In the genomic region with DNA sequence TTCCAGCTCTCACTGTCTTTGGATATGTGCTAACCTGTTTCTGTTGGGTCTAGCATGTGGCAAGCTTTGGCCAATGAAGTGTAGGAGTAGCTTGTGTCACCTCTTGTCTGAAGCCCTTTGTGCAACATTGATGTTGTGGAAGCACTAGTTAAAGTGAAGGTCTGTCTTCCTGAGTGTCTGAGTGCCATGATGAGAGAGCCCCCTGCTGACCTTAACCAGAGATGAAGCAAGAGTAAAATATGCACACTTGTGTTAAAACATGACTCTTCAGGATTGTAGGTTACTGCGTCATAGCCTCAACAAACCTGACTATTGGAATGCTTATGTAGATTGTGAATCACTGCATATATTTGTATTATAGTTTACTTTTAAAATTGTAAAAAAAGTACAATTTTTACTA, we compare ENCODE assay signal across 8 cellular contexts.
DNase-seq lines count a peak whose midpoint lies in the region; ATAC-seq and TF ChIP-seq lines count a peak whose summit lies in the region.

No MANE protein-coding gene starts in this region.

- no peak overlapping the region for H3K4me3 Mint-ChIP-seq in activated T-helper 1 cell treated with anti-CD3 and anti-CD28 coated beads, Interleukin-12 subunit alpha, Interleukin-12 subunit beta, Interleukin-2, Interleukin-4 antibody, amounts not matched to agents 30 ng/mL and 10 ng/mL and 1 ng/mL, durations not matched to agents 14 hours and 24 hours and 36 hours

- intact Hi-C loops in activated T-helper 1 cell treated with anti-CD3 and anti-CD28 coated beads, Interleukin-12 subunit alpha, Interleukin-12 subunit beta, Interleukin-2, Interleukin-4 antibody, amounts not matched to agents 30 ng/mL and 10 ng/mL and 1 ng/mL, durations not matched to agents 14 hours and 24 hours and 36 hours (cut with micrococcal nuclease): no loop called here

- H3K27ac Mint-ChIP-seq in activated T-helper 1 cell treated with anti-CD3 and anti-CD28 coated beads, Interleukin-12 subunit alpha, Interleukin-12 subunit beta, Interleukin-2, Interleukin-4 antibody, amounts not matched to agents 30 ng/mL and 10 ng/mL and 1 ng/mL, durations not matched to agents 14 hours and 24 hours and 36 hours: no peak overlapping the region

- ATAC-seq in SK-N-SH treated with all-trans-retinoic acid at 6 μM for 48 hours (peak; percentile 89), GM21786 (IDR thresholded peaks at IDR 0.05; ENCODE audit: unreplicated experiment) (no peak), GM18873 (IDR thresholded peaks at IDR 0.05; ENCODE audit: low FRiP score, unreplicated experiment) (no peak)

- peak; percentile 91 to 95 for DNase-seq in AML-193 (lab: John Stamatoyannopoulos, UW)
- DNase-seq in LoVo (ENCODE audit: low spot score): peak; percentile 5
- peak; percentile 15 for DNase-seq in iPS DF 19.7 (ENCODE audit: low read depth, low spot score)
- DNase-seq in activated T-helper 1 cell treated with anti-CD3 and anti-CD28 coated beads, Interleukin-12 subunit alpha, Interleukin-12 subunit beta, Interleukin-2, Interleukin-4 antibody, amounts not matched to agents 30 ng/mL and 10 ng/mL and 1 ng/mL, durations not matched to agents 14 hours and 24 hours and 36 hours (ENCODE audit: low spot score): no peak
- no peak for DNase-seq in NCI-H2081 treated with DMSO at 0.1 percent for 48 hours (lab: John Stamatoyannopoulos, UW)

- no peaks in the 10 kb centered on the region for H3K9me3 Mint-ChIP-seq in activated T-helper 1 cell treated with anti-CD3 and anti-CD28 coated beads, Interleukin-12 subunit alpha, Interleukin-12 subunit beta, Interleukin-2, Interleukin-4 antibody, amounts not matched to agents 30 ng/mL and 10 ng/mL and 1 ng/mL, durations not matched to agents 14 hours and 24 hours and 36 hours

- H3K27me3 Mint-ChIP-seq in activated T-helper 1 cell treated with anti-CD3 and anti-CD28 coated beads, Interleukin-12 subunit alpha, Interleukin-12 subunit beta, Interleukin-2, Interleukin-4 antibody, amounts not matched to agents 30 ng/mL and 10 ng/mL and 1 ng/mL, durations not matched to agents 14 hours and 24 hours and 36 hours (ENCODE audit: insufficient read depth): no peaks in the 10 kb centered on the region

- H3K36me3 Mint-ChIP-seq in activated T-helper 1 cell treated with anti-CD3 and anti-CD28 coated beads, Interleukin-12 subunit alpha, Interleukin-12 subunit beta, Interleukin-2, Interleukin-4 antibody, amounts not matched to agents 30 ng/mL and 10 ng/mL and 1 ng/mL, durations not matched to agents 14 hours and 24 hours and 36 hours (ENCODE audit: low read depth): no peaks in the 10 kb centered on the region

- no peaks in the 10 kb centered on the region for H3K4me1 Mint-ChIP-seq in activated T-helper 1 cell treated with anti-CD3 and anti-CD28 coated beads, Interleukin-12 subunit alpha, Interleukin-12 subunit beta, Interleukin-2, Interleukin-4 antibody, amounts not matched to agents 30 ng/mL and 10 ng/mL and 1 ng/mL, durations not matched to agents 14 hours and 24 hours and 36 hours (ENCODE audit: low read depth)

TF ChIP-seq in SK-N-SH treated with all-trans-retinoic acid at 6 μM for 48 hours, 23 proteins besides CTCF, POLR2A, EP300 and RAD21:
- no peak for TF ChIP-seq ZFP3 (CRISPR knock-in tag; IDR thresholded peaks at IDR 0.05)
- TF ChIP-seq, protein P1, sequence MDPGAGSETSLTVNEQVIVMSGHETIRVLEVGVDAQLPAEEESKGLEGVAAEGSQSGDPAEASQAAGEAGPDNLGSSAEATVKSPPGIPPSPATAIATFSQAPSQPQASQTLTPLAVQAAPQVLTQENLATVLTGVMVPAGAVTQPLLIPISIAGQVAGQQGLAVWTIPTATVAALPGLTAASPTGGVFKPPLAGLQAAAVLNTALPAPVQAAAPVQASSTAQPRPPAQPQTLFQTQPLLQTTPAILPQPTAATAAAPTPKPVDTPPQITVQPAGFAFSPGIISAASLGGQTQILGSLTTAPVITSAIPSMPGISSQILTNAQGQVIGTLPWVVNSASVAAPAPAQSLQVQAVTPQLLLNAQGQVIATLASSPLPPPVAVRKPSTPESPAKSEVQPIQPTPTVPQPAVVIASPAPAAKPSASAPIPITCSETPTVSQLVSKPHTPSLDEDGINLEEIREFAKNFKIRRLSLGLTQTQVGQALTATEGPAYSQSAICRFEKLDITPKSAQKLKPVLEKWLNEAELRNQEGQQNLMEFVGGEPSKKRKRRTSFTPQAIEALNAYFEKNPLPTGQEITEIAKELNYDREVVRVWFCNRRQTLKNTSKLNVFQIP (CRISPR knock-in tag; IDR thresholded peaks at IDR 0.05; ENCODE audit: borderline replicate concordance, low read depth): no peak
- no peak for TF ChIP-seq ZFP30 (CRISPR knock-in tag; IDR thresholded peaks at IDR 0.05)
- TF ChIP-seq RARB (CRISPR knock-in tag; IDR thresholded peaks at IDR 0.05): no peak
- no peak for TF ChIP-seq ZNF8 (CRISPR knock-in tag; IDR thresholded peaks at IDR 0.05)
- TF ChIP-seq CSDC2 (CRISPR knock-in tag; IDR thresholded peaks at IDR 0.05): no peak
- no peak for TF ChIP-seq ARNTL (CRISPR knock-in tag; IDR thresholded peaks at IDR 0.05; ENCODE audit: borderline replicate concordance, low read depth)
- no peak for TF ChIP-seq PPARA (CRISPR knock-in tag; IDR thresholded peaks at IDR 0.05; ENCODE audit: borderline replicate concordance)
- TF ChIP-seq ZNF70 (CRISPR knock-in tag; IDR thresholded peaks at IDR 0.05): no peak
- TF ChIP-seq, protein P2, sequence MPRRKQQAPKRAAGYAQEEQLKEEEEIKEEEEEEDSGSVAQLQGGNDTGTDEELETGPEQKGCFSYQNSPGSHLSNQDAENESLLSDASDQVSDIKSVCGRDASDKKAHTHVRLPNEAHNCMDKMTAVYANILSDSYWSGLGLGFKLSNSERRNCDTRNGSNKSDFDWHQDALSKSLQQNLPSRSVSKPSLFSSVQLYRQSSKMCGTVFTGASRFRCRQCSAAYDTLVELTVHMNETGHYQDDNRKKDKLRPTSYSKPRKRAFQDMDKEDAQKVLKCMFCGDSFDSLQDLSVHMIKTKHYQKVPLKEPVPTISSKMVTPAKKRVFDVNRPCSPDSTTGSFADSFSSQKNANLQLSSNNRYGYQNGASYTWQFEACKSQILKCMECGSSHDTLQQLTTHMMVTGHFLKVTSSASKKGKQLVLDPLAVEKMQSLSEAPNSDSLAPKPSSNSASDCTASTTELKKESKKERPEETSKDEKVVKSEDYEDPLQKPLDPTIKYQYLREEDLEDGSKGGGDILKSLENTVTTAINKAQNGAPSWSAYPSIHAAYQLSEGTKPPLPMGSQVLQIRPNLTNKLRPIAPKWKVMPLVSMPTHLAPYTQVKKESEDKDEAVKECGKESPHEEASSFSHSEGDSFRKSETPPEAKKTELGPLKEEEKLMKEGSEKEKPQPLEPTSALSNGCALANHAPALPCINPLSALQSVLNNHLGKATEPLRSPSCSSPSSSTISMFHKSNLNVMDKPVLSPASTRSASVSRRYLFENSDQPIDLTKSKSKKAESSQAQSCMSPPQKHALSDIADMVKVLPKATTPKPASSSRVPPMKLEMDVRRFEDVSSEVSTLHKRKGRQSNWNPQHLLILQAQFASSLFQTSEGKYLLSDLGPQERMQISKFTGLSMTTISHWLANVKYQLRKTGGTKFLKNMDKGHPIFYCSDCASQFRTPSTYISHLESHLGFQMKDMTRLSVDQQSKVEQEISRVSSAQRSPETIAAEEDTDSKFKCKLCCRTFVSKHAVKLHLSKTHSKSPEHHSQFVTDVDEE (CRISPR knock-in tag; IDR thresholded peaks at IDR 0.05): no peak
- TF ChIP-seq BACH2 (CRISPR knock-in tag; IDR thresholded peaks at IDR 0.05; ENCODE audit: borderline replicate concordance): no peak

Comparison
In these comparisons a context has a peak if more than half of its experiments do, and no peak if none do; other contexts are left out.
1. DNase-seq: peak in AML-193 (2 of 2), LoVo (single experiment) and iPS DF 19.7 (single experiment); none in activated T-helper 1 cell treated with anti-CD3 and anti-CD28 coated beads, Interleukin-12 subunit alpha, Interleukin-12 subunit beta, Interleukin-2, Interleukin-4 antibody, amounts not matched to agents 30 ng/mL and 10 ng/mL and 1 ng/mL, durations not matched to agents 14 hours and 24 hours and 36 hours (single experiment) and NCI-H2081 treated with DMSO at 0.1 percent for 48 hours (single experiment).